1 cellular context compared by ENCODE assay signal in the genomic region with DNA sequence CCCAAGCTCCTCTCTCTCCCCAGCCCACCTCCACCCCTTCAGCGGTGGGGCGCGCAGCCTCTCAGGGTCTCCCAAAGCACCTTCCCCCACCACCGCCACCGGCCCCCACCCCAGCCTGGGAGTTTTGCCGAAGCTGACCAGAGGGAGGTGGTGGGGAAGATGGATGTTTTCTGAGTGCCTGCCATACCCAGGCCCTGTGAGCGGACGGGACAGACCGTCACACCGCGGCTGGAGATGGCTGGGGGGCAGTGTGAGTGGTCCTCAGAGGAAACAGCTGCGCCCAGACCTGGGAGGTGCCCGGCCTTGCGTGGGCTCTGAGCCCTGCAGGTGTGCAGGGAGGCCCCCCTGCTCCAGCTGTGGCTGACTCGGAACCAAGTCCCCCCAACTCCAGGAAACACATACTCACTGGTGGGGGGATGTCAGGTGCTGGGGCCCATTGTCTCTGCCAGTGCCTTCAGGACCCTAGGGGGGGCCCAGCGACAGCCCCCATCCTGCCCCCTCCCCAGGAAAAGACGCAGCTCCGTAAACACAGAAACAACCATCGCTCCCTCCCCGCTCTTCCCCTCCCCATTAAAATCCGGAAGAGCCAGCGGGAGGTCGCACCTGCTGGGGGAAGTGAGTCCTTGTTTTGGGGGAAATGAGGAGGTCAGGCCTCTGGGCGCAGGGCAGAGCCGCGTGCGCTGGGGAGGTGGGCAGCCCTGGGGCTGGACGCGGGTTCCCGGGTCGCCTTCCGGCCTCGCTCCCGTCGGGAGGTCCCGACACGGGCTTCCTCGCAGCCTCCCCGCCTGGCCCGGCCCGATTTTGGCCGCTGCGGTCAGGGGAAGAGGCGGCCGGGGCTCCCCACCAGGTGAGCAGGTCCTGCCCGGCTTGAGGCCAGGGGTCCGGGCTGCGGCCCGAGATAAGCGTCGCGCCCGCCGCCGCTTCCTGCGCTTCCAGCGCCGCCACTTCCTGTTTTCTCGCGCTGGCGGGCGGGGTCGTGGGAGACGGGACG.
A peak's percentile ranks its signal among the peaks of the same experiment; 100 is the strongest.
TF ChIP-seq lines count a peak whose summit lies in the region.

No MANE protein-coding gene starts in this region.

TF ChIP-seq in K562, 482 proteins besides CTCF, POLR2A, EP300 and RAD21 (continued from another document and continues in another):
- TF ChIP-seq, protein P1, sequence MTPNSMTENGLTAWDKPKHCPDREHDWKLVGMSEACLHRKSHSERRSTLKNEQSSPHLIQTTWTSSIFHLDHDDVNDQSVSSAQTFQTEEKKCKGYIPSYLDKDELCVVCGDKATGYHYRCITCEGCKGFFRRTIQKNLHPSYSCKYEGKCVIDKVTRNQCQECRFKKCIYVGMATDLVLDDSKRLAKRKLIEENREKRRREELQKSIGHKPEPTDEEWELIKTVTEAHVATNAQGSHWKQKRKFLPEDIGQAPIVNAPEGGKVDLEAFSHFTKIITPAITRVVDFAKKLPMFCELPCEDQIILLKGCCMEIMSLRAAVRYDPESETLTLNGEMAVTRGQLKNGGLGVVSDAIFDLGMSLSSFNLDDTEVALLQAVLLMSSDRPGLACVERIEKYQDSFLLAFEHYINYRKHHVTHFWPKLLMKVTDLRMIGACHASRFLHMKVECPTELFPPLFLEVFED (CRISPR knock-in tag; conservative IDR thresholded peaks at IDR 0.05), result no peak
- TF ChIP-seq, protein P2, sequence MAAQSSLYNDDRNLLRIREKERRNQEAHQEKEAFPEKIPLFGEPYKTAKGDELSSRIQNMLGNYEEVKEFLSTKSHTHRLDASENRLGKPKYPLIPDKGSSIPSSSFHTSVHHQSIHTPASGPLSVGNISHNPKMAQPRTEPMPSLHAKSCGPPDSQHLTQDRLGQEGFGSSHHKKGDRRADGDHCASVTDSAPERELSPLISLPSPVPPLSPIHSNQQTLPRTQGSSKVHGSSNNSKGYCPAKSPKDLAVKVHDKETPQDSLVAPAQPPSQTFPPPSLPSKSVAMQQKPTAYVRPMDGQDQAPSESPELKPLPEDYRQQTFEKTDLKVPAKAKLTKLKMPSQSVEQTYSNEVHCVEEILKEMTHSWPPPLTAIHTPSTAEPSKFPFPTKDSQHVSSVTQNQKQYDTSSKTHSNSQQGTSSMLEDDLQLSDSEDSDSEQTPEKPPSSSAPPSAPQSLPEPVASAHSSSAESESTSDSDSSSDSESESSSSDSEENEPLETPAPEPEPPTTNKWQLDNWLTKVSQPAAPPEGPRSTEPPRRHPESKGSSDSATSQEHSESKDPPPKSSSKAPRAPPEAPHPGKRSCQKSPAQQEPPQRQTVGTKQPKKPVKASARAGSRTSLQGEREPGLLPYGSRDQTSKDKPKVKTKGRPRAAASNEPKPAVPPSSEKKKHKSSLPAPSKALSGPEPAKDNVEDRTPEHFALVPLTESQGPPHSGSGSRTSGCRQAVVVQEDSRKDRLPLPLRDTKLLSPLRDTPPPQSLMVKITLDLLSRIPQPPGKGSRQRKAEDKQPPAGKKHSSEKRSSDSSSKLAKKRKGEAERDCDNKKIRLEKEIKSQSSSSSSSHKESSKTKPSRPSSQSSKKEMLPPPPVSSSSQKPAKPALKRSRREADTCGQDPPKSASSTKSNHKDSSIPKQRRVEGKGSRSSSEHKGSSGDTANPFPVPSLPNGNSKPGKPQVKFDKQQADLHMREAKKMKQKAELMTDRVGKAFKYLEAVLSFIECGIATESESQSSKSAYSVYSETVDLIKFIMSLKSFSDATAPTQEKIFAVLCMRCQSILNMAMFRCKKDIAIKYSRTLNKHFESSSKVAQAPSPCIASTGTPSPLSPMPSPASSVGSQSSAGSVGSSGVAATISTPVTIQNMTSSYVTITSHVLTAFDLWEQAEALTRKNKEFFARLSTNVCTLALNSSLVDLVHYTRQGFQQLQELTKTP (IDR thresholded peaks at IDR 0.05; ENCODE audit: low read depth in 1 of 2, partially characterized antibody in 2 of 2), result no peak
- TF ChIP-seq SRSF7 (optimal IDR thresholded peaks at IDR 0.05; ENCODE audit: low read depth, low read length) (no peak), TCF3 (CRISPR knock-in tag; IDR thresholded peaks at IDR 0.05) (peak; percentile 84), GATA2 (CRISPR knock-in tag; IDR thresholded peaks at IDR 0.05) (peak; percentile 61), FOXM1 (IDR thresholded peaks at IDR 0.05; ENCODE audit: low read depth) (no peak), FOXM1 (CRISPR knock-in tag; IDR thresholded peaks at IDR 0.05; ENCODE audit: low read depth) (no peak), MIER1 (IDR thresholded peaks at IDR 0.05; ENCODE audit: low read depth) (no peak), ZNF780A (CRISPR knock-in tag; IDR thresholded peaks at IDR 0.05) (no peak), NCOR1 (IDR thresholded peaks at IDR 0.05) (peak; percentile 64; the same call in 1 of the 2 replicates), HLTF (IDR thresholded peaks at IDR 0.05) (no peak), ZZZ3 (IDR thresholded peaks at IDR 0.05) (no peak), POLR2AphosphoS5 (IDR thresholded peaks at IDR 0.05; ENCODE audit: control insufficient read depth, insufficient read depth, low read depth, low read length) (peak; percentile 47; the same call in 1 of the 2 replicates), ZNF197 (CRISPR knock-in tag; IDR thresholded peaks at IDR 0.05; ENCODE audit: low read depth) (no peak), KHSRP (IDR thresholded peaks at IDR 0.05) (no peak)
- TF ChIP-seq, protein P3, sequence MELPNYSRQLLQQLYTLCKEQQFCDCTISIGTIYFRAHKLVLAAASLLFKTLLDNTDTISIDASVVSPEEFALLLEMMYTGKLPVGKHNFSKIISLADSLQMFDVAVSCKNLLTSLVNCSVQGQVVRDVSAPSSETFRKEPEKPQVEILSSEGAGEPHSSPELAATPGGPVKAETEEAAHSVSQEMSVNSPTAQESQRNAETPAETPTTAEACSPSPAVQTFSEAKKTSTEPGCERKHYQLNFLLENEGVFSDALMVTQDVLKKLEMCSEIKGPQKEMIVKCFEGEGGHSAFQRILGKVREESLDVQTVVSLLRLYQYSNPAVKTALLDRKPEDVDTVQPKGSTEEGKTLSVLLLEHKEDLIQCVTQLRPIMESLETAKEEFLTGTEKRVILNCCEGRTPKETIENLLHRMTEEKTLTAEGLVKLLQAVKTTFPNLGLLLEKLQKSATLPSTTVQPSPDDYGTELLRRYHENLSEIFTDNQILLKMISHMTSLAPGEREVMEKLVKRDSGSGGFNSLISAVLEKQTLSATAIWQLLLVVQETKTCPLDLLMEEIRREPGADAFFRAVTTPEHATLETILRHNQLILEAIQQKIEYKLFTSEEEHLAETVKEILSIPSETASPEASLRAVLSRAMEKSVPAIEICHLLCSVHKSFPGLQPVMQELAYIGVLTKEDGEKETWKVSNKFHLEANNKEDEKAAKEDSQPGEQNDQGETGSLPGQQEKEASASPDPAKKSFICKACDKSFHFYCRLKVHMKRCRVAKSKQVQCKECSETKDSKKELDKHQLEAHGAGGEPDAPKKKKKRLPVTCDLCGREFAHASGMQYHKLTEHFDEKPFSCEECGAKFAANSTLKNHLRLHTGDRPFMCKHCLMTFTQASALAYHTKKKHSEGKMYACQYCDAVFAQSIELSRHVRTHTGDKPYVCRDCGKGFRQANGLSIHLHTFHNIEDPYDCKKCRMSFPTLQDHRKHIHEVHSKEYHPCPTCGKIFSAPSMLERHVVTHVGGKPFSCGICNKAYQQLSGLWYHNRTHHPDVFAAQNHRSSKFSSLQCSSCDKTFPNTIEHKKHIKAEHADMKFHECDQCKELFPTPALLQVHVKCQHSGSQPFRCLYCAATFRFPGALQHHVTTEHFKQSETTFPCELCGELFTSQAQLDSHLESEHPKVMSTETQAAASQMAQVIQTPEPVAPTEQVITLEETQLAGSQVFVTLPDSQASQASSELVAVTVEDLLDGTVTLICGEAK (IDR thresholded peaks at IDR 0.05), result peak; percentile 78
- TF ChIP-seq, protein P3 (CRISPR knock-in tag; IDR thresholded peaks at IDR 0.05), result no peak
- TF ChIP-seq, protein P4, sequence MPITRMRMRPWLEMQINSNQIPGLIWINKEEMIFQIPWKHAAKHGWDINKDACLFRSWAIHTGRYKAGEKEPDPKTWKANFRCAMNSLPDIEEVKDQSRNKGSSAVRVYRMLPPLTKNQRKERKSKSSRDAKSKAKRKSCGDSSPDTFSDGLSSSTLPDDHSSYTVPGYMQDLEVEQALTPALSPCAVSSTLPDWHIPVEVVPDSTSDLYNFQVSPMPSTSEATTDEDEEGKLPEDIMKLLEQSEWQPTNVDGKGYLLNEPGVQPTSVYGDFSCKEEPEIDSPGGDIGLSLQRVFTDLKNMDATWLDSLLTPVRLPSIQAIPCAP (CRISPR knock-in tag; IDR thresholded peaks at IDR 0.05; ENCODE audit: borderline replicate concordance), result no peak
- TF ChIP-seq, protein P5, sequence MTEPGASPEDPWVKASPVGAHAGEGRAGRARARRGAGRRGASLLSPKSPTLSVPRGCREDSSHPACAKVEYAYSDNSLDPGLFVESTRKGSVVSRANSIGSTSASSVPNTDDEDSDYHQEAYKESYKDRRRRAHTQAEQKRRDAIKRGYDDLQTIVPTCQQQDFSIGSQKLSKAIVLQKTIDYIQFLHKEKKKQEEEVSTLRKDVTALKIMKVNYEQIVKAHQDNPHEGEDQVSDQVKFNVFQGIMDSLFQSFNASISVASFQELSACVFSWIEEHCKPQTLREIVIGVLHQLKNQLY (CRISPR knock-in tag; conservative IDR thresholded peaks at IDR 0.05), result no peak
- TF ChIP-seq, protein P6, sequence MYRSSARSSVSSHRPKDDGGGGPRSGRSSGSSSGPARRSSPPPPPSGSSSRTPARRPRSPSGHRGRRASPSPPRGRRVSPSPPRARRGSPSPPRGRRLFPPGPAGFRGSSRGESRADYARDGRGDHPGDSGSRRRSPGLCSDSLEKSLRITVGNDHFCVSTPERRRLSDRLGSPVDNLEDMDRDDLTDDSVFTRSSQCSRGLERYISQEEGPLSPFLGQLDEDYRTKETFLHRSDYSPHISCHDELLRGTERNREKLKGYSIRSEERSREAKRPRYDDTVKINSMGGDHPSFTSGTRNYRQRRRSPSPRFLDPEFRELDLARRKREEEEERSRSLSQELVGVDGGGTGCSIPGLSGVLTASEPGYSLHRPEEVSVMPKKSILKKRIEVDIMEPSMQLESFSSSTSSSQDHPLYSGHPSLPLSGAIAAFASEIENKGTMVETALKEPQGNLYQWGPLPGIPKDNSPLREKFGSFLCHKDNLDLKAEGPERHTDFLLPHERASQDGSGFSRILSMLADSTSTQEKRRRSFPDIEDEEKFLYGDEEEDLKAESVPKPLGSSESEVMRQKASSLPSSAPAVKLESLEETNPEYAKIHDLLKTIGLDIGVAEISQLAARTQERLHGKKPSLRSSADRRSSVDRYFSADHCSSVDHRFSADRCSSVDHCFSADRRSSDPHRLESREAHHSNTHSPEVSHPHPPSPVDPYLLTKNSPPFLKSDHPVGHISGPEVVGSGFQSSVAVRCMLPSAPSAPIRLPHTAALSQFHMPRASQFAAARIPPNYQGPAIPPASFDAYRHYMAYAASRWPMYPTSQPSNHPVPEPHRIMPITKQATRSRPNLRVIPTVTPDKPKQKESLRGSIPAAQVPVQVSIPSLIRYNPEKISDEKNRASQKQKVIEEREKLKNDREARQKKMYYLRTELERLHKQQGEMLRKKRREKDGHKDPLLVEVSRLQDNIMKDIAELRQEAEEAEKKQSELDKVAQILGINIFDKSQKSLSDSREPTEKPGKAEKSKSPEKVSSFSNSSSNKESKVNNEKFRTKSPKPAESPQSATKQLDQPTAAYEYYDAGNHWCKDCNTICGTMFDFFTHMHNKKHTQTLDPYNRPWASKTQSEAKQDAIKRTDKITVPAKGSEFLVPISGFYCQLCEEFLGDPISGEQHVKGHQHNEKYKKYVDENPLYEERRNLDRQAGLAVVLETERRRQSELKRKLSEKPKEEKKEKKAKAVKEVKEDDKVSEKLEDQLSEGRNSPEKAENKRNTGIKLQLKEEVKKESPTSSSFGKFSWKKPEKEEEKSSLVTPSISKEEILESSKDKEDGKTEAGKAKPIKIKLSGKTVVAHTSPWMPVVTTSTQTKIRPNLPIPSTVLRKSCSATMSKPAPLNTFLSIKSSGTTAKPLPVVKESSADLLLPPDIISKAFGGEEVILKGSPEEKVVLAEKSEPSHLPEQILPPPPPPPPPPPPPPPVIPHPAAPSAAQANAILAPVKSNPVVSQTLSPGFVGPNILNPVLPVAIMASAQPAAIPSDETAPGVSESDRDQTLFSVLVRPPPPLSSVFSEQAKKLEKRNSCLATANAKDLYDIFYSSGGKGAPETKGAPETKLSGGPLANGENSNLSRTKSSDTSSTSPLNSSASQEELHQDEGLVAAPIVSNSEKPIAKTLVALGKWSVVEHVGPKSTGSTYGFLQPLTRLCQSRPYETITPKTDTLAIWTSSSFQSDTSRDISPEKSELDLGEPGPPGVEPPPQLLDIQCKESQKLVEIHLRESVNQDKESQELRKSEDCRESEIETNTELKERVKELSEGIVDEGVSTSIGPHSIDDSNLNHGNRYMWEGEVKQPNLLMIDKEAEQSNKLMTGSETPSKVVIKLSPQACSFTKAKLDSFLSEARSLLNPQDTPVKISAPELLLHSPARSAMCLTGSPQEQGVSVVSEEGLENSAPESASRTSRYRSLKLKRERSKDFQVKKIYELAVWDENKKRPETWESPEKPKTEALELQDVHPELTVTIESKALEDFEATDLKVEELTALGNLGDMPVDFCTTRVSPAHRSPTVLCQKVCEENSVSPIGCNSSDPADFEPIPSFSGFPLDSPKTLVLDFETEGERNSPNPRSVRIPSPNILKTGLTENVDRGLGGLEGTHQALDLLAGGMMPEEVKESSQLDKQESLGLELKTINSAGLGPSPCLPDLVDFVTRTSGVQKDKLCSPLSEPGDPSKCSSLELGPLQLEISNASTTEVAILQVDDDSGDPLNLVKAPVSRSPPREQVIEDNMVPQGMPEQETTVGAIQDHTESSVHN (IDR thresholded peaks at IDR 0.05; ENCODE audit: borderline replicate concordance in 1 of 2, low read depth in 1 of 2), result no peak
